Comparison of ENCODE assay signal across 1 cellular context in the genomic region with DNA sequence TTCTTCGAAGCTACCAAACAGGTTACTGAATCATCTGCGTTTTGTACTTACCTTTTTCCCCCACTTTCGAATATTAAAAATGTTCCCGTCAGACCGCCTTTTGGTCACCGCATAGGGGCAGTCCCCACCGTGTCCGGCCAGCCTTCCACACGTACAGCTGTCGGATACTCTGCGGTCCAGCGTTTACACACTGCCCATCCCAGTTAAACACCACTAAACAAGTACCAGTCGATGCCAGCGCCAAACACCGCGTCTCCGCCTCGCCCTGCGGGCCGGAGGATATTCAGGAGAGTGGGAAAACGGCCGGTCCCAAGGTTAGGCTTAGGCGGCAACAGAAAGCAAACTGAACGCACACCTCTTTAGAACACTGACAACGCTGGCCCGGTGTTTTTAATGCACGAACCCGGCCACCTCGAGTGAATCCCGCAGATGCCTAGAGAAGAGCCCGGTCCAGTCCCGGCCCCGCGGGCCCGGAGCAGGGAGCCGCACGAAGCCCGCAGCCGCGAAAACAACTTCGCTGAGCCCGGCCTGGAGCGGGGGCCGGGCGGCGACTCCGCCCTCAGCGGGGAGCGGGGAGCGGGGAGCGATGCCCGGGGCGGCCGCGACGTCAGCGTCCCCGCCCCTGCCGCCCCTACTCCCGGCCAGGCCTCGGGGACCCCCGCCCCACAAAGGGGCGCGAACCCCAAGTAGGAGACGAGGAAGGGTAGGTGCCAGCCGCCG.
A peak's percentile ranks its signal among the peaks of the same experiment; 100 is the strongest.
TF ChIP-seq lines count a peak whose summit lies in the region.

No MANE protein-coding gene starts in this region.

TF ChIP-seq in K562, 482 proteins besides CTCF, POLR2A, EP300 and RAD21 (continued from another document):
- TF ChIP-seq ZNF444 (CRISPR knock-in tag; IDR thresholded peaks at IDR 0.05): no peak
- TF ChIP-seq MAFG (tag; conservative IDR thresholded peaks at IDR 0.05): no peak
- 0 out of 2 replicates have a peak, but pooled peaks have one; percentile 52 for TF ChIP-seq SMARCC2 (IDR thresholded peaks at IDR 0.05; ENCODE audit: low read depth)
- TF ChIP-seq ZSCAN29 (IDR thresholded peaks at IDR 0.05): 0 out of 2 replicates have a peak, but pooled peaks have one; percentile 21
- TF ChIP-seq RB1 (IDR thresholded peaks at IDR 0.05; ENCODE audit: low read depth): peak; percentile 45
- peak in 1 of 2 experiments; percentile 57; a peak in 1 of 4 replicates for TF ChIP-seq TEAD1 (CRISPR knock-in tag; IDR thresholded peaks at IDR 0.05)
- TF ChIP-seq, protein P1, sequence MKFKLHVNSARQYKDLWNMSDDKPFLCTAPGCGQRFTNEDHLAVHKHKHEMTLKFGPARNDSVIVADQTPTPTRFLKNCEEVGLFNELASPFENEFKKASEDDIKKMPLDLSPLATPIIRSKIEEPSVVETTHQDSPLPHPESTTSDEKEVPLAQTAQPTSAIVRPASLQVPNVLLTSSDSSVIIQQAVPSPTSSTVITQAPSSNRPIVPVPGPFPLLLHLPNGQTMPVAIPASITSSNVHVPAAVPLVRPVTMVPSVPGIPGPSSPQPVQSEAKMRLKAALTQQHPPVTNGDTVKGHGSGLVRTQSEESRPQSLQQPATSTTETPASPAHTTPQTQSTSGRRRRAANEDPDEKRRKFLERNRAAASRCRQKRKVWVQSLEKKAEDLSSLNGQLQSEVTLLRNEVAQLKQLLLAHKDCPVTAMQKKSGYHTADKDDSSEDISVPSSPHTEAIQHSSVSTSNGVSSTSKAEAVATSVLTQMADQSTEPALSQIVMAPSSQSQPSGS (CRISPR knock-in tag; IDR thresholded peaks at IDR 0.05): peak; percentile 65; the same call in 1 of the 2 replicates
- peak; percentile 50 for TF ChIP-seq HNRNPLL (IDR thresholded peaks at IDR 0.05; ENCODE audit: low read depth, low read length, poor library complexity, severe bottlenecking)
- TF ChIP-seq ZNF24 (IDR thresholded peaks at IDR 0.05): 0 out of 2 replicates have a peak, but pooled peaks have one; percentile 39
- 0 out of 2 replicates have a peak, but pooled peaks have one; percentile 12 for TF ChIP-seq HDAC2 (IDR thresholded peaks at IDR 0.05)
- no peak for TF ChIP-seq HMG20A (CRISPR knock-in tag; conservative IDR thresholded peaks at IDR 0.05)
- TF ChIP-seq, protein P2, sequence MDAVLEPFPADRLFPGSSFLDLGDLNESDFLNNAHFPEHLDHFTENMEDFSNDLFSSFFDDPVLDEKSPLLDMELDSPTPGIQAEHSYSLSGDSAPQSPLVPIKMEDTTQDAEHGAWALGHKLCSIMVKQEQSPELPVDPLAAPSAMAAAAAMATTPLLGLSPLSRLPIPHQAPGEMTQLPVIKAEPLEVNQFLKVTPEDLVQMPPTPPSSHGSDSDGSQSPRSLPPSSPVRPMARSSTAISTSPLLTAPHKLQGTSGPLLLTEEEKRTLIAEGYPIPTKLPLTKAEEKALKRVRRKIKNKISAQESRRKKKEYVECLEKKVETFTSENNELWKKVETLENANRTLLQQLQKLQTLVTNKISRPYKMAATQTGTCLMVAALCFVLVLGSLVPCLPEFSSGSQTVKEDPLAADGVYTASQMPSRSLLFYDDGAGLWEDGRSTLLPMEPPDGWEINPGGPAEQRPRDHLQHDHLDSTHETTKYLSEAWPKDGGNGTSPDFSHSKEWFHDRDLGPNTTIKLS (IDR thresholded peaks at IDR 0.05; ENCODE audit: borderline replicate concordance, low read depth): no peak; the same call in 1 of the 2 replicates
- TF ChIP-seq, protein P3, sequence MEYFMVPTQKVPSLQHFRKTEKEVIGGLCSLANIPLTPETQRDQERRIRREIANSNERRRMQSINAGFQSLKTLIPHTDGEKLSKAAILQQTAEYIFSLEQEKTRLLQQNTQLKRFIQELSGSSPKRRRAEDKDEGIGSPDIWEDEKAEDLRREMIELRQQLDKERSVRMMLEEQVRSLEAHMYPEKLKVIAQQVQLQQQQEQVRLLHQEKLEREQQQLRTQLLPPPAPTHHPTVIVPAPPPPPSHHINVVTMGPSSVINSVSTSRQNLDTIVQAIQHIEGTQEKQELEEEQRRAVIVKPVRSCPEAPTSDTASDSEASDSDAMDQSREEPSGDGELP (CRISPR knock-in tag; IDR thresholded peaks at IDR 0.05; ENCODE audit: borderline replicate concordance): peak; percentile 83
- no peak for TF ChIP-seq PYGO2 (tag; IDR thresholded peaks at IDR 0.05)
- TF ChIP-seq PHTF2 (CRISPR knock-in tag; IDR thresholded peaks at IDR 0.05): no peak
- TF ChIP-seq, protein P4, sequence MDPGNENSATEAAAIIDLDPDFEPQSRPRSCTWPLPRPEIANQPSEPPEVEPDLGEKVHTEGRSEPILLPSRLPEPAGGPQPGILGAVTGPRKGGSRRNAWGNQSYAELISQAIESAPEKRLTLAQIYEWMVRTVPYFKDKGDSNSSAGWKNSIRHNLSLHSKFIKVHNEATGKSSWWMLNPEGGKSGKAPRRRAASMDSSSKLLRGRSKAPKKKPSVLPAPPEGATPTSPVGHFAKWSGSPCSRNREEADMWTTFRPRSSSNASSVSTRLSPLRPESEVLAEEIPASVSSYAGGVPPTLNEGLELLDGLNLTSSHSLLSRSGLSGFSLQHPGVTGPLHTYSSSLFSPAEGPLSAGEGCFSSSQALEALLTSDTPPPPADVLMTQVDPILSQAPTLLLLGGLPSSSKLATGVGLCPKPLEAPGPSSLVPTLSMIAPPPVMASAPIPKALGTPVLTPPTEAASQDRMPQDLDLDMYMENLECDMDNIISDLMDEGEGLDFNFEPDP (CRISPR knock-in tag; IDR thresholded peaks at IDR 0.05): 0 out of 2 replicates have a peak, but pooled peaks have one; percentile 21
- TF ChIP-seq TAL1 (IDR thresholded peaks at IDR 0.05): no peak
- TF ChIP-seq, protein P5, sequence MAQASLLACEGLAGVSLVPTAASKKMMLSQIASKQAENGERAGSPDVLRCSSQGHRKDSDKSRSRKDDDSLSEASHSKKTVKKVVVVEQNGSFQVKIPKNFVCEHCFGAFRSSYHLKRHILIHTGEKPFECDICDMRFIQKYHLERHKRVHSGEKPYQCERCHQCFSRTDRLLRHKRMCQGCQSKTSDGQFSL (CRISPR knock-in tag; IDR thresholded peaks at IDR 0.05): 0 out of 2 replicates have a peak, but pooled peaks have one; percentile 33
- TF ChIP-seq, protein P5 (tag; IDR thresholded peaks at IDR 0.05): no peak
- TF ChIP-seq, protein P6, sequence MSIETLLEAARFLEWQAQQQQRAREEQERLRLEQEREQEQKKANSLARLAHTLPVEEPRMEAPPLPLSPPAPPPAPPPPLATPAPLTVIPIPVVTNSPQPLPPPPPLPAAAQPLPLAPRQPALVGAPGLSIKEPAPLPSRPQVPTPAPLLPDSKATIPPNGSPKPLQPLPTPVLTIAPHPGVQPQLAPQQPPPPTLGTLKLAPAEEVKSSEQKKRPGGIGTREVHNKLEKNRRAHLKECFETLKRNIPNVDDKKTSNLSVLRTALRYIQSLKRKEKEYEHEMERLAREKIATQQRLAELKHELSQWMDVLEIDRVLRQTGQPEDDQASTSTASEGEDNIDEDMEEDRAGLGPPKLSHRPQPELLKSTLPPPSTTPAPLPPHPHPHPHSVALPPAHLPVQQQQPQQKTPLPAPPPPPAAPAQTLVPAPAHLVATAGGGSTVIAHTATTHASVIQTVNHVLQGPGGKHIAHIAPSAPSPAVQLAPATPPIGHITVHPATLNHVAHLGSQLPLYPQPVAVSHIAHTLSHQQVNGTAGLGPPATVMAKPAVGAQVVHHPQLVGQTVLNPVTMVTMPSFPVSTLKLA (conservative IDR thresholded peaks at IDR 0.05): peak in 1 of 2 experiments; percentile 4; a peak in 1 of 4 replicates
- TF ChIP-seq BHLHE40 (IDR thresholded peaks at IDR 0.05; ENCODE audit: low read length): 0 out of 2 replicates have a peak, but pooled peaks have one; percentile 7
- no peak for TF ChIP-seq RFX5 (IDR thresholded peaks at IDR 0.05; ENCODE audit: low read depth, low read length)
- TF ChIP-seq, protein P7, sequence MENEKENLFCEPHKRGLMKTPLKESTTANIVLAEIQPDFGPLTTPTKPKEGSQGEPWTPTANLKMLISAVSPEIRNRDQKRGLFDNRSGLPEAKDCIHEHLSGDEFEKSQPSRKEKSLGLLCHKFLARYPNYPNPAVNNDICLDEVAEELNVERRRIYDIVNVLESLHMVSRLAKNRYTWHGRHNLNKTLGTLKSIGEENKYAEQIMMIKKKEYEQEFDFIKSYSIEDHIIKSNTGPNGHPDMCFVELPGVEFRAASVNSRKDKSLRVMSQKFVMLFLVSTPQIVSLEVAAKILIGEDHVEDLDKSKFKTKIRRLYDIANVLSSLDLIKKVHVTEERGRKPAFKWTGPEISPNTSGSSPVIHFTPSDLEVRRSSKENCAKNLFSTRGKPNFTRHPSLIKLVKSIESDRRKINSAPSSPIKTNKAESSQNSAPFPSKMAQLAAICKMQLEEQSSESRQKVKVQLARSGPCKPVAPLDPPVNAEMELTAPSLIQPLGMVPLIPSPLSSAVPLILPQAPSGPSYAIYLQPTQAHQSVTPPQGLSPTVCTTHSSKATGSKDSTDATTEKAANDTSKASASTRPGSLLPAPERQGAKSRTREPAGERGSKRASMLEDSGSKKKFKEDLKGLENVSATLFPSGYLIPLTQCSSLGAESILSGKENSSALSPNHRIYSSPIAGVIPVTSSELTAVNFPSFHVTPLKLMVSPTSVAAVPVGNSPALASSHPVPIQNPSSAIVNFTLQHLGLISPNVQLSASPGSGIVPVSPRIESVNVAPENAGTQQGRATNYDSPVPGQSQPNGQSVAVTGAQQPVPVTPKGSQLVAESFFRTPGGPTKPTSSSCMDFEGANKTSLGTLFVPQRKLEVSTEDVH (IDR thresholded peaks at IDR 0.05; ENCODE audit: low read depth, partially characterized antibody): no peak
